ENCODE assay signal across 10 cellular contexts in the genomic region with DNA sequence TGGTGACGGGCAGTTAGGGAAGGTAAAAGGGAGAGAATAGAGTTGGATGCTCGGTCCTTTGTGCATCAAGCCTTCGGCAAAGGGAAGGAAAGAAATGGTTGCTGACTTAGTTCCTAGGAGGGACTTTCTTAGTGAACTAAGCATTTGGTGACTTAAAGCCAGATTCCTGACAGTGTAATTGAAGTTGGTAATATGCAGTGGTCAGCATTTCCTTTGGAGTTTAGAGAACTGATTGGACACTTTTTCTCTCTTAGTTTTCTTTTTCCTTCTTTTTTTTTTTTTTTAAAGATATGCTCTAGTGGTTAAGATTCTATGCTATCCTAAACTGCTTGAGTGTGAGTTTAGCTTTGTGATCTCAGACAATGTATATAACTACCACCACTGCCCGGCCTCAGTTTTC. TPM values are rescaled to one million over a fixed set of nuclear protein-coding genes. Genes with fewer than 3 reads are reported as not detected.
A peak's percentile ranks its signal among the peaks of the same experiment; 100 is the strongest.
DNase-seq lines count a peak whose midpoint lies in the region; ATAC-seq and TF ChIP-seq lines count a peak whose summit lies in the region.
"Had no signal": no experiment of that assay in that cellular context is flagged by ENCODE, and none has a peak within 500 bp of the region (broad histone marks: within the 10 kb centered on the region; RNA-seq: fewer than 3 reads in every experiment).

No MANE protein-coding gene starts in this region.

- peak overlapping the region; percentile 100 for H3K4me2 ChIP-seq in smooth muscle cell

- H3K27me3 ChIP-seq in smooth muscle cell (ENCODE audit: low read depth), result no peaks in the 10 kb centered on the region
- H3K27me3 ChIP-seq: body of pancreas, SJSA1 had no signal

- intact Hi-C loops in activated CD4-positive, alpha-beta T cell treated with anti-CD3 and anti-CD28 coated beads, Interleukin-2, amount 10 ng/mL, durations not matched to agents 24 days and 14 days (cut with micrococcal nuclease), result no loop called here

- peaks cover 70% of the 10 kb centered on the region for H3K79me2 ChIP-seq in smooth muscle cell (ENCODE audit: low read depth)

- H3K27me3 Mint-ChIP-seq in activated CD4-positive, alpha-beta T cell treated with anti-CD3 and anti-CD28 coated beads, Interleukin-2, amount 10 ng/mL, durations not matched to agents 24 days and 14 days, result peaks cover 5% of the 10 kb centered on the region

- H3K4me1 ChIP-seq in smooth muscle cell (ENCODE audit: low read depth), result peaks cover 25% of the 10 kb centered on the region

- peaks cover 40% of the 10 kb centered on the region for H3K36me3 Mint-ChIP-seq in activated CD4-positive, alpha-beta T cell treated with anti-CD3 and anti-CD28 coated beads, Interleukin-2, amount 10 ng/mL, durations not matched to agents 24 days and 14 days (ENCODE audit: low read depth)

- H3K4me3 ChIP-seq in WI38 (ENCODE audit: low read depth, low read length) (peak overlapping the region; percentile 80), fibroblast of villous mesenchyme (ENCODE audit: low read depth, low read length) (peak overlapping the region; percentile 93), smooth muscle cell (peak overlapping the region; percentile 98)
- H3K4me3 ChIP-seq: body of pancreas had no signal

- no peaks in the 10 kb centered on the region for H3K36me3 ChIP-seq in smooth muscle cell (ENCODE audit: low read depth)

- H3K4me3 Mint-ChIP-seq in activated CD4-positive, alpha-beta T cell treated with anti-CD3 and anti-CD28 coated beads, Interleukin-2, amount 10 ng/mL, durations not matched to agents 24 days and 14 days, result peak overlapping the region; percentile 96

- H3K4me1 Mint-ChIP-seq in activated CD4-positive, alpha-beta T cell treated with anti-CD3 and anti-CD28 coated beads, Interleukin-2, amount 10 ng/mL, durations not matched to agents 24 days and 14 days, result peaks cover 41% of the 10 kb centered on the region

- peak overlapping the region; percentile 42 for H3K27ac ChIP-seq in smooth muscle cell (ENCODE audit: low read depth)
- H3K27ac ChIP-seq: body of pancreas, SJSA1 had no signal

- H3K9me3 ChIP-seq in smooth muscle cell (replicated peaks; ENCODE audit: low read depth), result no peaks in the 10 kb centered on the region
- H3K9me3 ChIP-seq: body of pancreas, SJSA1 had no signal

- H4K20me1 ChIP-seq in smooth muscle cell (ENCODE audit: low read depth), result peaks cover 72% of the 10 kb centered on the region

- TF ChIP-seq CTCF in WI38 (IDR thresholded peaks at IDR 0.05; ENCODE audit: low read depth, low read length) (no peak), fibroblast of villous mesenchyme (IDR thresholded peaks at IDR 0.05; ENCODE audit: insufficient read depth, low read depth, low read length) (no peak), smooth muscle cell (IDR thresholded peaks at IDR 0.05; ENCODE audit: borderline replicate concordance, insufficient read depth, poor library complexity, severe bottlenecking) (no peak)

- DNase-seq in activated CD4-positive, alpha-beta T cell treated with anti-CD3 and anti-CD28 coated beads, Interleukin-2, amount 10 ng/mL, durations not matched to agents 24 days and 14 days, result no peak
- DNase-seq in activated CD4-positive, alpha-beta T cell treated with anti-CD3 and anti-CD28 coated beads, Interleukin-2, amount 50 U/mL, for 4 hours, result no peak
- no peak for DNase-seq in fibroblast of villous mesenchyme (ENCODE audit: low read depth)
- no peak for DNase-seq in smooth muscle cell (lab: John Stamatoyannopoulos, UW; ENCODE audit: unreplicated experiment)
- no peak for DNase-seq in NCI-H510A treated with DMSO at 0.1 percent for 48 hours (lab: John Stamatoyannopoulos, UW)
- DNase-seq in COLO668 (lab: John Stamatoyannopoulos, UW; ENCODE audit: unreplicated experiment), result no peak
- DNase-seq: body of pancreas had no signal

- WGBS in smooth muscle cell (ENCODE audit: low lambda C conversion rate), result 83% methylated on average over 4 of the region's 4 CpGs

- no peak for ATAC-seq in HG03135 (IDR thresholded peaks at IDR 0.05; ENCODE audit: unreplicated experiment)
- ATAC-seq: body of pancreas had no signal

- peaks cover 4% of the 10 kb centered on the region for H3F3A ChIP-seq in smooth muscle cell (ENCODE audit: low read depth)

- peak overlapping the region; percentile 42 for H3K27ac Mint-ChIP-seq in activated CD4-positive, alpha-beta T cell treated with anti-CD3 and anti-CD28 coated beads, Interleukin-2, amount 10 ng/mL, durations not matched to agents 24 days and 14 days

- no peak overlapping the region for H2AFZ ChIP-seq in smooth muscle cell (ENCODE audit: low read depth)

- H3K9ac ChIP-seq in smooth muscle cell (ENCODE audit: low read depth), result no peak overlapping the region

- H3K9me3 Mint-ChIP-seq in activated CD4-positive, alpha-beta T cell treated with anti-CD3 and anti-CD28 coated beads, Interleukin-2, amount 10 ng/mL, durations not matched to agents 24 days and 14 days, result no peaks in the 10 kb centered on the region

RNA-seq across cellular contexts. Expression of a gene that starts 2.3 kb away (rescaled TPM):
- total RNA-seq in activated CD4-positive, alpha-beta T cell treated with anti-CD3 and anti-CD28 coated beads, Interleukin-2, amount 10 ng/mL, durations not matched to agents 24 days and 14 days, result 173 and 177 TPM in 2 replicates
- total RNA-seq in fibroblast of villous mesenchyme (194 and 265 TPM in 2 replicates), smooth muscle cell (226 and 246 TPM in 2 replicates)
- 206 and 239 TPM in 2 replicates for polyA plus RNA-seq in smooth muscle cell

RNA-seq across cellular contexts. Expression of a gene that starts 23.9 kb away (rescaled TPM):
- not detected in 2 replicates for total RNA-seq in activated CD4-positive, alpha-beta T cell treated with anti-CD3 and anti-CD28 coated beads, Interleukin-2, amount 10 ng/mL, durations not matched to agents 24 days and 14 days
- total RNA-seq in fibroblast of villous mesenchyme, result 0.43 and 2.3 TPM in 2 replicates
- 0.31 TPM in 1 of 2 replicates, not detected in the other for total RNA-seq in smooth muscle cell
- 0.14 and 1.3 TPM in 2 replicates for polyA plus RNA-seq in smooth muscle cell
- total RNA-seq: body of pancreas had no signal

RNA-seq across cellular contexts. Expression of a gene that starts 56.5 kb away (rescaled TPM):
- 25.5 and 25.7 TPM in 2 replicates for total RNA-seq in activated CD4-positive, alpha-beta T cell treated with anti-CD3 and anti-CD28 coated beads, Interleukin-2, amount 10 ng/mL, durations not matched to agents 24 days and 14 days
- total RNA-seq in fibroblast of villous mesenchyme (29.4 and 55.7 TPM in 2 replicates), smooth muscle cell (30.7 and 35.8 TPM in 2 replicates)
- 91.1 and 121 TPM in 2 replicates for polyA plus RNA-seq in smooth muscle cell
